Comparison of ENCODE assay signal across 8 cellular contexts in the genomic region with DNA sequence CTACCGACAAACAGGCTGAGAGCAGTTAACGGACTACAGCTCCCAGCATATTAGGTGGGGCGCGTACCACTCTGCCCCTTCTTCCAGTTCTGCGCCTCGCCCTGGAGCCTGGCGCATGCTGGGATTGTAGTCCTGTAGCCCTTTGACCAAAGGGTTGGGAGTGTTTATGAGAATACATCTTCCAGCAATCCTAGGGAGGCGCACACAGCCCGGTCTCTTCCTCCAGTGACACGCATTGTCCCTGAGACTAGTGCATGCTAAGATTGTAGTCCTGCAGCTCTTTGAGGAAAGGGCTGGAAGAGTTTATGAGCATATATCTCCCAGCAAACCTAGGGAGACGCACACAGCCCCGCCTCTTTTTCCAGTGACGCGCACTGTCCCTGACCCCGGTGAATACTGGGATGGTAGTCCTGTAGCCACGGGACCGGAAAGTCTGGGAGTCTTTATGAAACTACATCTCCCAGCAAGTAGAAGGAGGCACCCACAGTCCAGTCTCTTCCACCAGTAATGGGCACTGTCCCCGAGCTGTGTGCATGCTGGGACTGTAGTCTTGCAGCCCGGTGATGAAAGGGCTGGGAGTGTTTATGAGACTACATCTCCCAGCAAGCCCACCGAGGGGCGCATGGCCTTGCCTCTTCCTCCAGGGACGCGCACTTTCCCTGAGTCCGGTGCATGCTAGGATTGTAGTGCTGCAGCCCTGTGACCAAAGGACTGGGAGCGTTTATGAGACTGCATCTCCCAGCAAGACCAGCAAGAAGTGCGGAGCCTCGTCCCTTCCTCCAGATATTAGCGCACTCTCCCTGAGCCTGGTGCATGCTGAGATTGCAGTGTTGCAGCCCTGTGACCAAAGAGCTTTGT.
DNase-seq lines count a peak whose midpoint lies in the region; ATAC-seq and TF ChIP-seq lines count a peak whose summit lies in the region.
"Not testable (repeated sequence)": the region's sequence is repeated elsewhere in the genome, so short reads cannot be mapped to it uniquely, and the experiment has no call there.

No MANE protein-coding gene starts in this region.

- not testable (repeated sequence) for H3K4me3 ChIP-seq in AG04450 (ENCODE audit: low read depth, low read length)
- peak overlapping the region; percentile 21; the same call in 1 of the 2 replicates for H3K4me3 ChIP-seq in HUES64 (ENCODE audit: low read length)
- peak overlapping the region; percentile 27 for H3K4me3 ChIP-seq in skeletal muscle cell (ENCODE audit: low read depth, low read length)

- CTCF ChIA-PET in AG04450 (lab: Charles Lee), result not testable (repeated sequence)

- not testable (repeated sequence) for H3K36me3 Mint-ChIP-seq in activated CD4-positive, alpha-beta T cell treated with anti-CD3 and anti-CD28 coated beads, Interleukin-2, amount 10 ng/mL, durations not matched to agents 24 days and 14 days (ENCODE audit: low read depth)

- POLR2A ChIA-PET in AG04450 (lab: Yijun Ruan, JAX), result not testable (repeated sequence)

- peak overlapping the region; percentile 70 for H3K4me3 Mint-ChIP-seq in activated CD4-positive, alpha-beta T cell treated with anti-CD3 and anti-CD28 coated beads, Interleukin-2, amount 10 ng/mL, durations not matched to agents 24 days and 14 days

- DNase-seq in AG04450 (ENCODE audit: low read depth, low spot score) (peak; percentile 11), NCI-H82 treated with DMSO at 0.1 percent for 48 hours (lab: John Stamatoyannopoulos, UW; ENCODE audit: unreplicated experiment) (peak; percentile 82), iris pigment epithelial cell (ENCODE audit: low read depth) (peak; percentile 77), skeletal muscle cell (ENCODE audit: low read depth) (peak; percentile 45)
- peak; percentile 91 for DNase-seq in activated CD4-positive, alpha-beta T cell treated with anti-CD3 and anti-CD28 coated beads, Interleukin-2, amount 10 ng/mL, durations not matched to agents 24 days and 14 days
- DNase-seq in central memory CD4-positive, alpha-beta T cell, result peak; percentile 38

- 93% methylated on average over 28 of the region's 28 CpGs for WGBS in HUES64

- H3K36me3 ChIP-seq in HUES64 (ENCODE audit: insufficient read depth, low read length), result not testable (repeated sequence)

- H3K27ac ChIP-seq in AG04450 (ENCODE audit: low read depth, low read length); HUES64 (ENCODE audit: low read depth, low read length): not testable (repeated sequence)

- H3K27ac Mint-ChIP-seq in activated CD4-positive, alpha-beta T cell treated with anti-CD3 and anti-CD28 coated beads, Interleukin-2, amount 10 ng/mL, durations not matched to agents 24 days and 14 days, result not testable (repeated sequence)

- not testable (repeated sequence) for H3K9me3 Mint-ChIP-seq in activated CD4-positive, alpha-beta T cell treated with anti-CD3 and anti-CD28 coated beads, Interleukin-2, amount 10 ng/mL, durations not matched to agents 24 days and 14 days

- not testable (repeated sequence) for TF ChIP-seq CTCF in AG04450 (IDR thresholded peaks at IDR 0.05; ENCODE audit: low read depth, low read length)

- intact Hi-C loops in activated CD4-positive, alpha-beta T cell treated with anti-CD3 and anti-CD28 coated beads, Interleukin-2, amount 10 ng/mL, durations not matched to agents 24 days and 14 days (cut with micrococcal nuclease), result not testable (repeated sequence)

- H3K9me3 ChIP-seq in AG04450 (ENCODE audit: control insufficient read depth, insufficient read depth, low read length) (peaks cover 21% of the 10 kb centered on the region), HUES64 (ENCODE audit: insufficient read depth, low read depth, low read length) (peaks cover 66% of the 10 kb centered on the region)

- H3K4me1 Mint-ChIP-seq in activated CD4-positive, alpha-beta T cell treated with anti-CD3 and anti-CD28 coated beads, Interleukin-2, amount 10 ng/mL, durations not matched to agents 24 days and 14 days, result not testable (repeated sequence)

- H3K27me3 Mint-ChIP-seq in activated CD4-positive, alpha-beta T cell treated with anti-CD3 and anti-CD28 coated beads, Interleukin-2, amount 10 ng/mL, durations not matched to agents 24 days and 14 days, result not testable (repeated sequence)

- not testable (repeated sequence) for H3K9ac ChIP-seq in HUES64 (ENCODE audit: low read depth, low read length)

- peak; percentile 42 for ATAC-seq in GM18861 (IDR thresholded peaks at IDR 0.05; ENCODE audit: unreplicated experiment)

- not testable (repeated sequence) for H3K4me1 ChIP-seq in HUES64 (ENCODE audit: insufficient read depth, low read length)

- H3K27me3 ChIP-seq in AG04450 (ENCODE audit: control insufficient read depth, insufficient read depth, low read length); HUES64 (ENCODE audit: insufficient read depth, low read length): not testable (repeated sequence)

Comparison
In these comparisons a context has a peak if more than half of its experiments do, and no peak if none do; other contexts are left out.
1. DNase-seq: peak in every context shown above with its lines; median percentile 91 in activated CD4-positive, alpha-beta T cell treated with anti-CD3 and anti-CD28 coated beads, Interleukin-2, amount 10 ng/mL, durations not matched to agents 24 days and 14 days; 82 in NCI-H82 treated with DMSO at 0.1 percent for 48 hours; 77 in iris pigment epithelial cell; 45 in skeletal muscle cell; 38 in central memory CD4-positive, alpha-beta T cell; 11 in AG04450.